In genomic region chr18:8912348-8913057, GRCh38 we compare ENCODE assay signal across 1 cellular context.
TF ChIP-seq lines count a peak whose summit lies in the region.

No MANE protein-coding gene starts in this region.

TF ChIP-seq in K562, 482 proteins besides CTCF, POLR2A, EP300 and RAD21 (continued from another document and continues in another):
- TF ChIP-seq MGA (IDR thresholded peaks at IDR 0.05) (peak; percentile 55), TRIM24 (IDR thresholded peaks at IDR 0.05) (peak in 1 of 2 experiments; percentile 52; a peak in 2 of 4 replicates), IRF9 (tag; IDR thresholded peaks at IDR 0.05) (no peak), CBX1 (IDR thresholded peaks at IDR 0.05; ENCODE audit: low read depth) (no peak), EP400 (IDR thresholded peaks at IDR 0.05) (peak; percentile 12; the same call in 1 of the 2 replicates), SPI1 (IDR thresholded peaks at IDR 0.05; ENCODE audit: borderline replicate concordance, low read depth, low read length) (peak; percentile 73), ZNF217 (CRISPR knock-in tag; IDR thresholded peaks at IDR 0.05) (no peak), CEBPG (CRISPR knock-in tag; IDR thresholded peaks at IDR 0.05) (no peak), CEBPG (tag; conservative IDR thresholded peaks at IDR 0.05 in 1 of 2, IDR thresholded peaks at IDR 0.05 in 1 of 2) (peak in 1 of 2 experiments; percentile 39; a peak in 1 of 4 replicates), GATA2 (CRISPR knock-in tag; IDR thresholded peaks at IDR 0.05) (0 out of 2 replicates have a peak, but pooled peaks have one; percentile 20), NR0B1 (IDR thresholded peaks at IDR 0.05; ENCODE audit: partially characterized antibody) (no peak), ZBTB17 (CRISPR knock-in tag; IDR thresholded peaks at IDR 0.05) (peak; percentile 61; the same call in 1 of the 2 replicates), ZFP1 (CRISPR knock-in tag; IDR thresholded peaks at IDR 0.05) (no peak), ZNF12 (CRISPR knock-in tag; IDR thresholded peaks at IDR 0.05) (no peak), POLR2B (IDR thresholded peaks at IDR 0.05; ENCODE audit: low read depth, partially characterized antibody) (peak; percentile 54), CCNT2 (IDR thresholded peaks at IDR 0.05; ENCODE audit: borderline replicate concordance, extremely low read depth, insufficient read length, low read depth, low read length) (peak; percentile 66), ZBTB7A (IDR thresholded peaks at IDR 0.05; ENCODE audit: borderline replicate concordance, control insufficient read depth, low read depth, low read length) (peak; percentile 64; the same call in 1 of the 2 replicates), ZFP36 (IDR thresholded peaks at IDR 0.05; ENCODE audit: low read depth, low read length, partially characterized antibody) (peak; percentile 82), NKRF (IDR thresholded peaks at IDR 0.05; ENCODE audit: borderline replicate concordance) (no peak), MYNN (IDR thresholded peaks at IDR 0.05) (peak; percentile 58), MYNN (CRISPR knock-in tag; IDR thresholded peaks at IDR 0.05) (no peak), HEY1 (CRISPR knock-in tag; IDR thresholded peaks at IDR 0.05; ENCODE audit: borderline replicate concordance) (no peak), NR2C2 (CRISPR knock-in tag; IDR thresholded peaks at IDR 0.05) (0 out of 2 replicates have a peak, but pooled peaks have one; percentile 53), NR2C2 (tag; IDR thresholded peaks at IDR 0.05) (no peak), ZNF324 (CRISPR knock-in tag; IDR thresholded peaks at IDR 0.05) (0 out of 2 replicates have a peak, but pooled peaks have one; percentile 46), MBD1 (CRISPR knock-in tag; IDR thresholded peaks at IDR 0.05) (no peak), ZNF79 (CRISPR knock-in tag; IDR thresholded peaks at IDR 0.05; ENCODE audit: low read depth) (no peak), SAP30 (IDR thresholded peaks at IDR 0.05; ENCODE audit: borderline replicate concordance, insufficient read depth, low read depth, low read length, poor library complexity, severe bottlenecking) (peak; percentile 40), FUS (optimal IDR thresholded peaks at IDR 0.05; ENCODE audit: low read depth, low read length) (no peak), CBX2 (IDR thresholded peaks at IDR 0.05; ENCODE audit: insufficient read depth, low read length, poor library complexity, severe bottlenecking) (no peak), PHF8 (IDR thresholded peaks at IDR 0.05; ENCODE audit: borderline replicate concordance, low read length) (peak; percentile 36; the same call in 1 of the 2 replicates), IRF2 (CRISPR knock-in tag; IDR thresholded peaks at IDR 0.05) (no peak), ARHGAP35 (IDR thresholded peaks at IDR 0.05; ENCODE audit: partially characterized antibody) (no peak), NFATC3 (IDR thresholded peaks at IDR 0.05) (no peak), DNMT1 (IDR thresholded peaks at IDR 0.05) (no peak), MTF1 (CRISPR knock-in tag; IDR thresholded peaks at IDR 0.05; ENCODE audit: borderline replicate concordance) (no peak), MLX (CRISPR knock-in tag; conservative IDR thresholded peaks at IDR 0.05) (no peak; a peak in 1 of 4 replicates), ATF6 (CRISPR knock-in tag; IDR thresholded peaks at IDR 0.05) (no peak), RBM15 (IDR thresholded peaks at IDR 0.05; ENCODE audit: insufficient read depth, low read length) (no peak), CEBPB (tag; IDR thresholded peaks at IDR 0.05) (peak; percentile 74), SMARCA4 (IDR thresholded peaks at IDR 0.05) (no peak; the same call in 1 of the 2 replicates), THRAP3 (IDR thresholded peaks at IDR 0.05; ENCODE audit: borderline replicate concordance) (no peak), GTF2B (IDR thresholded peaks at IDR 0.05; ENCODE audit: extremely low read depth, insufficient read length) (no peak)
